In the genomic region with DNA sequence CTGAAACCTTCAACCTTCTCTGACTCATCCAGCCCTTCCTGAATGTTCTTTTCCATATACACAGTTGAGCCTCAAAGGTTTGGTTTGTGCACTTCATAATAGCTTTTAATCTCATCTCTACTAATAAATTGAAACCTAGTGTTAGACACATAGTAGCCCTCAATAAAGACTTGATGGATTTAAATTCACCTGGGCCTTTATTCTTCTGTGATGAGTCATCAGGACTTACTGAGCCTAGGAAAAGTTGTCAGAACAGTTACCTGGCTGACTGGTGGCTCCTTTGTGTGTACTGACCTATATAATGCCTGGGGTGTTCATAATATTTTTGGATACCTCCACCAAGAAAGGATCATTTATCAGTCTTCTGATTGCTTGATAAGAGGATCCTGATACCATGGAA, we compare ENCODE assay signal across 19 cellular contexts.
DNase-seq lines count a peak whose midpoint lies in the region; ATAC-seq and TF ChIP-seq lines count a peak whose summit lies in the region.
"Had no signal": no experiment of that assay in that cellular context is flagged by ENCODE, and none has a peak within 500 bp of the region (broad histone marks: within the 10 kb centered on the region; RNA-seq: fewer than 3 reads in every experiment).

No MANE protein-coding gene starts in this region.

- no peaks in the 10 kb centered on the region for H3K27me3 ChIP-seq in mammary epithelial cell (ENCODE audit: insufficient read depth, low read length)
- H3K27me3 ChIP-seq in breast epithelium = no peaks in the 10 kb centered on the region
- H3K27me3 ChIP-seq in testis = no peaks in the 10 kb centered on the region
- H3K27me3 ChIP-seq in right atrium auricular region = no peaks in the 10 kb centered on the region
- H3K27me3 ChIP-seq: BLaER1 had no signal

- CTCF ChIA-PET in mammary epithelial cell (lab: Charles Lee; ENCODE audit: low non-redundant PET) = no interaction called here

- H3K27ac ChIP-seq in mammary epithelial cell (ENCODE audit: insufficient read depth, low read depth, low read length) (no peak overlapping the region), breast epithelium (no peak overlapping the region), testis (no peak overlapping the region), right atrium auricular region (no peak overlapping the region)
- H3K27ac ChIP-seq: BLaER1, C4-2B had no signal

- no peak for TF ChIP-seq CTCF in mammary epithelial cell (conservative IDR thresholded peaks at IDR 0.05 in 1 of 2, IDR thresholded peaks at IDR 0.05 in 1 of 2; ENCODE audit: extremely low read depth in 1 of 2, insufficient read depth in 1 of 2, low read depth in 1 of 2, low read length in 2 of 2)
- no peak for TF ChIP-seq CTCF in breast epithelium (IDR thresholded peaks at IDR 0.05)
- no peak for TF ChIP-seq CTCF in testis (IDR thresholded peaks at IDR 0.05)
- no peak for TF ChIP-seq CTCF in right atrium auricular region (IDR thresholded peaks at IDR 0.05)

- in situ Hi-C loops in mammary epithelial cell (cut with MboI; ENCODE audit: low sequenced_read_pairs in 2 of 2) = no loop called here

- H3K4me3 ChIP-seq in mammary epithelial cell (replicated peaks in 1 of 3; ENCODE audit: insufficient read depth in 1 of 3, low read depth in 2 of 3, low read length in 3 of 3) (no peak overlapping the region), breast epithelium (no peak overlapping the region), testis (no peak overlapping the region), right atrium auricular region (no peak overlapping the region)
- H3K4me3 ChIP-seq: BLaER1, HAP-1 had no signal

- intact Hi-C loops in mammary epithelial cell (cut with micrococcal nuclease) (no loop called here), breast epithelium (cut with DNase I; ENCODE audit: low total_unique reads) (no loop called here), testis (cut with DNase I; ENCODE audit: low total_unique reads) (no loop called here)

- dilution Hi-C loops in mammary epithelial cell (cut with HindIII; ENCODE audit: low sequenced_read_pairs) = no loop called here

- no peaks in the 10 kb centered on the region for H3K79me2 ChIP-seq in mammary epithelial cell (ENCODE audit: insufficient read depth, low read length)

- H2AFZ ChIP-seq in mammary epithelial cell (ENCODE audit: low read depth, low read length) = no peak overlapping the region

- H3K36me3 ChIP-seq in mammary epithelial cell (ENCODE audit: insufficient read depth, low read length) (no peaks in the 10 kb centered on the region), breast epithelium (no peaks in the 10 kb centered on the region), testis (ENCODE audit: low read depth, missing control alignments) (no peaks in the 10 kb centered on the region), right atrium auricular region (no peaks in the 10 kb centered on the region)
- H3K36me3 ChIP-seq: BLaER1, HAP-1 had no signal

- TF ChIP-seq POLR2A in breast epithelium (IDR thresholded peaks at IDR 0.05) (no peak), testis (IDR thresholded peaks at IDR 0.05) (no peak)

- no peak overlapping the region for H3K4me2 ChIP-seq in mammary epithelial cell (ENCODE audit: insufficient read depth, low read depth, low read length)
- H3K4me2 ChIP-seq: BLaER1 had no signal

- peak; percentile 77 for ATAC-seq in esophagus mucosa
- ATAC-seq: CD8-positive, alpha-beta T cell had no signal

- no peaks in the 10 kb centered on the region for H3K9me3 ChIP-seq in mammary epithelial cell (replicated peaks; ENCODE audit: insufficient read depth, low read length)
- no peaks in the 10 kb centered on the region for H3K9me3 ChIP-seq in breast epithelium
- H3K9me3 ChIP-seq in testis = no peaks in the 10 kb centered on the region
- H3K9me3 ChIP-seq in right atrium auricular region = no peaks in the 10 kb centered on the region
- H3K9me3 ChIP-seq: BLaER1, Caco-2 had no signal

- DNase-seq in mammary epithelial cell = peak; percentile 15
- no peak for DNase-seq in breast epithelium (ENCODE audit: low spot score in 2 of 2)
- peak; percentile 58 for DNase-seq in SW480 (ENCODE audit: low spot score)
- DNase-seq in NCI-H446 (lab: John Stamatoyannopoulos, UW) = no peak
- no peak for DNase-seq in testis
- no peak for DNase-seq in right atrium auricular region (ENCODE audit: low spot score)
- DNase-seq: 8988T; Caco-2; CD4-positive, CD25-positive, alpha-beta regulatory T cell; CD8-positive, alpha-beta T cell; DMS153; DMS79 treated with DMSO at 0.1 percent for 48 hours; GF-D8; GOT3; HFFc6 had no signal

- no TSS peak for BruUV-seq in mammary epithelial cell (replicated peaks; lab: Mats Ljungman, UMichigan)

- H3K4me1 ChIP-seq in mammary epithelial cell (ENCODE audit: insufficient read depth, low read length) (peaks cover 35% of the 10 kb centered on the region), breast epithelium (no peaks in the 10 kb centered on the region), testis (no peaks in the 10 kb centered on the region), right atrium auricular region (no peaks in the 10 kb centered on the region)
- H3K4me1 ChIP-seq: BLaER1, HAP-1 had no signal

- H3K9ac ChIP-seq in mammary epithelial cell (ENCODE audit: insufficient read depth, low read length) = no peak overlapping the region
- H3K9ac ChIP-seq: BLaER1 had no signal

- no peaks in the 10 kb centered on the region for H4K20me1 ChIP-seq in mammary epithelial cell (ENCODE audit: insufficient read depth, low read length)
- H4K20me1 ChIP-seq: BLaER1 had no signal

Comparison
In these comparisons a context has a peak if more than half of its experiments do, and no peak if none do; other contexts are left out.
1. DNase-seq: peak in mammary epithelial cell (single experiment) and SW480 (single experiment); none in breast epithelium (0 of 2), NCI-H446 (0 of 2), testis (single experiment) and right atrium auricular region (single experiment).